1 cellular context compared by ENCODE assay signal in the genomic region with DNA sequence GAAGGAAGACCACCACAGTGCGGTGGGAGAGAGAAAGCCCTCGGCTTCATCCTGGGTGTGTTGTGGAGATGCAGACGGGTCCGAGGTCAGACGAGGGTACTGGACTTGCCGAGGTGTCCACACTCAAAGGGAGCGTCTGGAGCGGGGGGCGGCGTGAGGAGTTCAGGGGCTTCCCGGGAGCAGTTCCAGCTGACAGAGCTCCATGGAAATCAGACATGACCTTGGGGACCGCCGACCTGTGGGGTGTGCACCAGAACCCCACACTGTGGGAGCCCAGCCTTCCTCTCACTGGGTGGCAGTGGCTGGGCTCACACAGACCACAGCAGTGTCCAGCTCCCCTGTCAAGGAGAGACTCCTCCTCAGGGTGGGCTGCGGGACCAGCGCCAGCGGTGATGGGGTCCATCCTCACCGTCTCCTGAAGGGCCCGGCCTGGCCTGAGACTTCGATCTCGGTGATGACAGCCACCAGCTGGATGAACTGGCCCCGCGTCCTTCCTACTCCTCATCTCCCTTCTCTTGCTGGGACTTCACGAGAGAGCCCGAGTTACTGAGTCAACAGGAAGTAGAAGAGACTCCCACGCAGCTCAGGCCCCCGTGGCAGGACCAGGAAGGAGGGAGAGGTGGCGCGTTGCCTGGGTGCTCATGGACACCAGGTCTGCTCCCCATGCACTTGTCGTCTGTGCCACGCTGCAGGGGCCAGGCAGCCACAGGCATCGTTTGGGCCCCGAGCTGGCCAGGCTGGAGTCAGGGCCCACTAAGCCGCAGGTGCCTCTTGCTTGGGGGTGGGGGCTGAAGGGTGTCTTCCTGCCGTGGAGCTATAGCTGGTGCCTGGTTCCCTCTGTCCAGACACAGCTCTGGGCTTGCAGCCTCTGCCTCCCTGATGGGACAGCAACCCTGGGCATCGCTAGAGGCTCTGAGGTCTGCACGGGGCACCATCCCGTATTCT.
TF ChIP-seq lines count a peak whose summit lies in the region.

No MANE protein-coding gene starts in this region.

TF ChIP-seq in IMR-90, 13 proteins besides CTCF, POLR2A, EP300 and RAD21 (continued from another document):
- TF ChIP-seq, protein P1, sequence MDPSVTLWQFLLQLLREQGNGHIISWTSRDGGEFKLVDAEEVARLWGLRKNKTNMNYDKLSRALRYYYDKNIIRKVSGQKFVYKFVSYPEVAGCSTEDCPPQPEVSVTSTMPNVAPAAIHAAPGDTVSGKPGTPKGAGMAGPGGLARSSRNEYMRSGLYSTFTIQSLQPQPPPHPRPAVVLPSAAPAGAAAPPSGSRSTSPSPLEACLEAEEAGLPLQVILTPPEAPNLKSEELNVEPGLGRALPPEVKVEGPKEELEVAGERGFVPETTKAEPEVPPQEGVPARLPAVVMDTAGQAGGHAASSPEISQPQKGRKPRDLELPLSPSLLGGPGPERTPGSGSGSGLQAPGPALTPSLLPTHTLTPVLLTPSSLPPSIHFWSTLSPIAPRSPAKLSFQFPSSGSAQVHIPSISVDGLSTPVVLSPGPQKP (IDR thresholded peaks at IDR 0.05; ENCODE audit: borderline replicate concordance, low read depth, low read length) = no peak
- TF ChIP-seq MAFK (IDR thresholded peaks at IDR 0.05; ENCODE audit: low read depth, low read length) (no peak), RCOR1 (IDR thresholded peaks at IDR 0.05; ENCODE audit: insufficient replicate concordance, low read length) (no peak), MAZ (IDR thresholded peaks at IDR 0.05; ENCODE audit: borderline replicate concordance, low read depth, low read length) (no peak), MXI1 (IDR thresholded peaks at IDR 0.05; ENCODE audit: borderline replicate concordance, low read depth, low read length) (no peak), RFX5 (IDR thresholded peaks at IDR 0.05; ENCODE audit: low read depth, low read length) (no peak), CHD1 (IDR thresholded peaks at IDR 0.05; ENCODE audit: low read depth, low read length) (no peak), CEBPB (IDR thresholded peaks at IDR 0.05; ENCODE audit: low read depth, low read length) (no peak), BHLHE40 (IDR thresholded peaks at IDR 0.05; ENCODE audit: low read depth, low read length) (no peak), SMC3 (IDR thresholded peaks at IDR 0.05; ENCODE audit: low read depth, low read length) (no peak)
- TF ChIP-seq, protein P2, sequence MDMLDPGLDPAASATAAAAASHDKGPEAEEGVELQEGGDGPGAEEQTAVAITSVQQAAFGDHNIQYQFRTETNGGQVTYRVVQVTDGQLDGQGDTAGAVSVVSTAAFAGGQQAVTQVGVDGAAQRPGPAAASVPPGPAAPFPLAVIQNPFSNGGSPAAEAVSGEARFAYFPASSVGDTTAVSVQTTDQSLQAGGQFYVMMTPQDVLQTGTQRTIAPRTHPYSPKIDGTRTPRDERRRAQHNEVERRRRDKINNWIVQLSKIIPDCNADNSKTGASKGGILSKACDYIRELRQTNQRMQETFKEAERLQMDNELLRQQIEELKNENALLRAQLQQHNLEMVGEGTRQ (IDR thresholded peaks at IDR 0.05; ENCODE audit: low read depth, low read length) = no peak
